ENCODE assay signal across 1 cellular context in the genomic region with DNA sequence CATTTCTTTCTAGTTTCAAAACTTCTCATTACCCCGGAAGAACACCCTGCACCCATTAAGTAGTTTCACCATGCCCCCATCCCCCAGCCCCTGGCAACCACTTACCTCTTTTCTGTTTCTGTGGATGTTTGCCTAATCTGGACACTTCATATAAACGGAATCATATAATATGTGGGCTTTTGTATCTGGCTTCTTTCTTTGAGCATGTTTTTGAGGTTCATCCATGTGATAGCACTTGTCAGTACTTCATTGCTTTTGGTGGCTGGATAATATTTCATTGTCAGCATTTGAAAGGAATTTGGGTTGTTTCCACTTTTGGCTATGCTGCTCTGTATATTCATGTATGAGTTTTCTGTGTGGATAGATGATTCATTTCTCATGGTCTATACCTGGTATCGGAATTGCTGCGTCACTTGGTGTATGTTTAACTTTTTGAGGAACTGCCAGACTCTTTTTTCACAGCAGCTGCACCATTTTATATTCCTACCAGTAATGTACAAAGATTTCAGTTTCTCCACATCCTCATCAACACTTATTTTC.
TF ChIP-seq lines count a peak whose summit lies in the region.

No MANE protein-coding gene starts in this region.

TF ChIP-seq in GM12878, 131 proteins besides CTCF, POLR2A, EP300 and RAD21 (continued from another document and continues in another):
- TF ChIP-seq HDAC6 (IDR thresholded peaks at IDR 0.05; ENCODE audit: unreplicated experiment), result no peak
- peak; percentile 96 for TF ChIP-seq SPI1 (IDR thresholded peaks at IDR 0.05; ENCODE audit: borderline replicate concordance, insufficient read depth, low read depth, low read length)
- TF ChIP-seq SUZ12 (IDR thresholded peaks at IDR 0.05; ENCODE audit: unreplicated experiment), result no peak
- TF ChIP-seq, protein P1, sequence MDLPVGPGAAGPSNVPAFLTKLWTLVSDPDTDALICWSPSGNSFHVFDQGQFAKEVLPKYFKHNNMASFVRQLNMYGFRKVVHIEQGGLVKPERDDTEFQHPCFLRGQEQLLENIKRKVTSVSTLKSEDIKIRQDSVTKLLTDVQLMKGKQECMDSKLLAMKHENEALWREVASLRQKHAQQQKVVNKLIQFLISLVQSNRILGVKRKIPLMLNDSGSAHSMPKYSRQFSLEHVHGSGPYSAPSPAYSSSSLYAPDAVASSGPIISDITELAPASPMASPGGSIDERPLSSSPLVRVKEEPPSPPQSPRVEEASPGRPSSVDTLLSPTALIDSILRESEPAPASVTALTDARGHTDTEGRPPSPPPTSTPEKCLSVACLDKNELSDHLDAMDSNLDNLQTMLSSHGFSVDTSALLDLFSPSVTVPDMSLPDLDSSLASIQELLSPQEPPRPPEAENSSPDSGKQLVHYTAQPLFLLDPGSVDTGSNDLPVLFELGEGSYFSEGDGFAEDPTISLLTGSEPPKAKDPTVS (IDR thresholded peaks at IDR 0.05; ENCODE audit: low read depth, low read length), result no peak
- peak; percentile 92 for TF ChIP-seq ATF7 (IDR thresholded peaks at IDR 0.05; ENCODE audit: low read depth)
- TF ChIP-seq EZH2 (IDR thresholded peaks at IDR 0.05; ENCODE audit: borderline replicate concordance, control insufficient read depth, low read depth, low read length), result no peak
- no peak for TF ChIP-seq KDM1A (IDR thresholded peaks at IDR 0.05; ENCODE audit: borderline replicate concordance)
- no peak for TF ChIP-seq EGR1 (IDR thresholded peaks at IDR 0.05; ENCODE audit: borderline replicate concordance in 1 of 2, low read depth in 2 of 2, low read length in 2 of 2)
- TF ChIP-seq, protein P2, sequence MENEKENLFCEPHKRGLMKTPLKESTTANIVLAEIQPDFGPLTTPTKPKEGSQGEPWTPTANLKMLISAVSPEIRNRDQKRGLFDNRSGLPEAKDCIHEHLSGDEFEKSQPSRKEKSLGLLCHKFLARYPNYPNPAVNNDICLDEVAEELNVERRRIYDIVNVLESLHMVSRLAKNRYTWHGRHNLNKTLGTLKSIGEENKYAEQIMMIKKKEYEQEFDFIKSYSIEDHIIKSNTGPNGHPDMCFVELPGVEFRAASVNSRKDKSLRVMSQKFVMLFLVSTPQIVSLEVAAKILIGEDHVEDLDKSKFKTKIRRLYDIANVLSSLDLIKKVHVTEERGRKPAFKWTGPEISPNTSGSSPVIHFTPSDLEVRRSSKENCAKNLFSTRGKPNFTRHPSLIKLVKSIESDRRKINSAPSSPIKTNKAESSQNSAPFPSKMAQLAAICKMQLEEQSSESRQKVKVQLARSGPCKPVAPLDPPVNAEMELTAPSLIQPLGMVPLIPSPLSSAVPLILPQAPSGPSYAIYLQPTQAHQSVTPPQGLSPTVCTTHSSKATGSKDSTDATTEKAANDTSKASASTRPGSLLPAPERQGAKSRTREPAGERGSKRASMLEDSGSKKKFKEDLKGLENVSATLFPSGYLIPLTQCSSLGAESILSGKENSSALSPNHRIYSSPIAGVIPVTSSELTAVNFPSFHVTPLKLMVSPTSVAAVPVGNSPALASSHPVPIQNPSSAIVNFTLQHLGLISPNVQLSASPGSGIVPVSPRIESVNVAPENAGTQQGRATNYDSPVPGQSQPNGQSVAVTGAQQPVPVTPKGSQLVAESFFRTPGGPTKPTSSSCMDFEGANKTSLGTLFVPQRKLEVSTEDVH (IDR thresholded peaks at IDR 0.05; ENCODE audit: low read depth, partially characterized antibody), result peak; percentile 43
- peak; percentile 73 for TF ChIP-seq SMAD1 (IDR thresholded peaks at IDR 0.05; ENCODE audit: low read depth, partially characterized antibody)
- TF ChIP-seq, protein P3, sequence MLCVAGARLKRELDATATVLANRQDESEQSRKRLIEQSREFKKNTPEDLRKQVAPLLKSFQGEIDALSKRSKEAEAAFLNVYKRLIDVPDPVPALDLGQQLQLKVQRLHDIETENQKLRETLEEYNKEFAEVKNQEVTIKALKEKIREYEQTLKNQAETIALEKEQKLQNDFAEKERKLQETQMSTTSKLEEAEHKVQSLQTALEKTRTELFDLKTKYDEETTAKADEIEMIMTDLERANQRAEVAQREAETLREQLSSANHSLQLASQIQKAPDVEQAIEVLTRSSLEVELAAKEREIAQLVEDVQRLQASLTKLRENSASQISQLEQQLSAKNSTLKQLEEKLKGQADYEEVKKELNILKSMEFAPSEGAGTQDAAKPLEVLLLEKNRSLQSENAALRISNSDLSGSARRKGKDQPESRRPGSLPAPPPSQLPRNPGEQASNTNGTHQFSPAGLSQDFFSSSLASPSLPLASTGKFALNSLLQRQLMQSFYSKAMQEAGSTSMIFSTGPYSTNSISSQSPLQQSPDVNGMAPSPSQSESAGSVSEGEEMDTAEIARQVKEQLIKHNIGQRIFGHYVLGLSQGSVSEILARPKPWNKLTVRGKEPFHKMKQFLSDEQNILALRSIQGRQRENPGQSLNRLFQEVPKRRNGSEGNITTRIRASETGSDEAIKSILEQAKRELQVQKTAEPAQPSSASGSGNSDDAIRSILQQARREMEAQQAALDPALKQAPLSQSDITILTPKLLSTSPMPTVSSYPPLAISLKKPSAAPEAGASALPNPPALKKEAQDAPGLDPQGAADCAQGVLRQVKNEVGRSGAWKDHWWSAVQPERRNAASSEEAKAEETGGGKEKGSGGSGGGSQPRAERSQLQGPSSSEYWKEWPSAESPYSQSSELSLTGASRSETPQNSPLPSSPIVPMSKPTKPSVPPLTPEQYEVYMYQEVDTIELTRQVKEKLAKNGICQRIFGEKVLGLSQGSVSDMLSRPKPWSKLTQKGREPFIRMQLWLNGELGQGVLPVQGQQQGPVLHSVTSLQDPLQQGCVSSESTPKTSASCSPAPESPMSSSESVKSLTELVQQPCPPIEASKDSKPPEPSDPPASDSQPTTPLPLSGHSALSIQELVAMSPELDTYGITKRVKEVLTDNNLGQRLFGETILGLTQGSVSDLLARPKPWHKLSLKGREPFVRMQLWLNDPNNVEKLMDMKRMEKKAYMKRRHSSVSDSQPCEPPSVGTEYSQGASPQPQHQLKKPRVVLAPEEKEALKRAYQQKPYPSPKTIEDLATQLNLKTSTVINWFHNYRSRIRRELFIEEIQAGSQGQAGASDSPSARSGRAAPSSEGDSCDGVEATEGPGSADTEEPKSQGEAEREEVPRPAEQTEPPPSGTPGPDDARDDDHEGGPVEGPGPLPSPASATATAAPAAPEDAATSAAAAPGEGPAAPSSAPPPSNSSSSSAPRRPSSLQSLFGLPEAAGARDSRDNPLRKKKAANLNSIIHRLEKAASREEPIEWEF (IDR thresholded peaks at IDR 0.05; ENCODE audit: insufficient replicate concordance, low read depth, low read length), result no peak
- no peak for TF ChIP-seq BRCA1 (IDR thresholded peaks at IDR 0.05; ENCODE audit: low read depth, low read length)
- TF ChIP-seq CEBPB (IDR thresholded peaks at IDR 0.05; ENCODE audit: borderline replicate concordance in 1 of 2, low read depth in 2 of 2, low read length in 2 of 2), result 0 out of 4 replicates have a peak, but pooled peaks of 1 of the 2 experiments have one; percentile 3
- peak; percentile 87 for TF ChIP-seq JUNB (IDR thresholded peaks at IDR 0.05)
- TF ChIP-seq SMC3 (IDR thresholded peaks at IDR 0.05; ENCODE audit: borderline replicate concordance, low read length), result no peak
- TF ChIP-seq SMAD5 (IDR thresholded peaks at IDR 0.05; ENCODE audit: low read depth), result no peak
- TF ChIP-seq, protein P4, sequence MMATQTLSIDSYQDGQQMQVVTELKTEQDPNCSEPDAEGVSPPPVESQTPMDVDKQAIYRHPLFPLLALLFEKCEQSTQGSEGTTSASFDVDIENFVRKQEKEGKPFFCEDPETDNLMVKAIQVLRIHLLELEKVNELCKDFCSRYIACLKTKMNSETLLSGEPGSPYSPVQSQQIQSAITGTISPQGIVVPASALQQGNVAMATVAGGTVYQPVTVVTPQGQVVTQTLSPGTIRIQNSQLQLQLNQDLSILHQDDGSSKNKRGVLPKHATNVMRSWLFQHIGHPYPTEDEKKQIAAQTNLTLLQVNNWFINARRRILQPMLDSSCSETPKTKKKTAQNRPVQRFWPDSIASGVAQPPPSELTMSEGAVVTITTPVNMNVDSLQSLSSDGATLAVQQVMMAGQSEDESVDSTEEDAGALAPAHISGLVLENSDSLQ (IDR thresholded peaks at IDR 0.05), result peak; percentile 77
- TF ChIP-seq BCL11A (IDR thresholded peaks at IDR 0.05; ENCODE audit: low read depth, low read length), result peak; percentile 34
- 0 out of 4 replicates have a peak, but pooled peaks of 1 of the 2 experiments have one; percentile 50 for TF ChIP-seq SRF (IDR thresholded peaks at IDR 0.05; ENCODE audit: low read depth in 2 of 2, low read length in 2 of 2)
- TF ChIP-seq YBX1 (IDR thresholded peaks at IDR 0.05), result no peak
- no peak for TF ChIP-seq PAX8 (IDR thresholded peaks at IDR 0.05)
- TF ChIP-seq FOXK2 (IDR thresholded peaks at IDR 0.05), result no peak
- no peak for TF ChIP-seq FOS (IDR thresholded peaks at IDR 0.05; ENCODE audit: borderline replicate concordance, extremely low read depth, insufficient read length)
- peak in 1 of 2 experiments; percentile 82; a peak in 1 of 4 replicates for TF ChIP-seq ETV6 (conservative IDR thresholded peaks at IDR 0.05 in 1 of 2, IDR thresholded peaks at IDR 0.05 in 1 of 2; ENCODE audit: borderline replicate concordance in 1 of 2, low read depth in 1 of 2)
- peak; percentile 89 for TF ChIP-seq DPF2 (IDR thresholded peaks at IDR 0.05)
- TF ChIP-seq, protein P5, sequence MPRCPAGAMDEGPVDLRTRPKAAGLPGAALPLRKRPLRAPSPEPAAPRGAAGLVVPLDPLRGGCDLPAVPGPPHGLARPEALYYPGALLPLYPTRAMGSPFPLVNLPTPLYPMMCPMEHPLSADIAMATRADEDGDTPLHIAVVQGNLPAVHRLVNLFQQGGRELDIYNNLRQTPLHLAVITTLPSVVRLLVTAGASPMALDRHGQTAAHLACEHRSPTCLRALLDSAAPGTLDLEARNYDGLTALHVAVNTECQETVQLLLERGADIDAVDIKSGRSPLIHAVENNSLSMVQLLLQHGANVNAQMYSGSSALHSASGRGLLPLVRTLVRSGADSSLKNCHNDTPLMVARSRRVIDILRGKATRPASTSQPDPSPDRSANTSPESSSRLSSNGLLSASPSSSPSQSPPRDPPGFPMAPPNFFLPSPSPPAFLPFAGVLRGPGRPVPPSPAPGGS (IDR thresholded peaks at IDR 0.05; ENCODE audit: borderline replicate concordance, insufficient read depth, low read depth, low read length, poor library complexity, severe bottlenecking), result no peak
- peak; percentile 55 for TF ChIP-seq TCF12 (IDR thresholded peaks at IDR 0.05; ENCODE audit: low read depth, low read length)
- TF ChIP-seq TARDBP (IDR thresholded peaks at IDR 0.05; ENCODE audit: borderline replicate concordance), result no peak
- no peak for TF ChIP-seq NFYA (IDR thresholded peaks at IDR 0.05; ENCODE audit: borderline replicate concordance, low read depth, low read length)
- TF ChIP-seq, protein P6, sequence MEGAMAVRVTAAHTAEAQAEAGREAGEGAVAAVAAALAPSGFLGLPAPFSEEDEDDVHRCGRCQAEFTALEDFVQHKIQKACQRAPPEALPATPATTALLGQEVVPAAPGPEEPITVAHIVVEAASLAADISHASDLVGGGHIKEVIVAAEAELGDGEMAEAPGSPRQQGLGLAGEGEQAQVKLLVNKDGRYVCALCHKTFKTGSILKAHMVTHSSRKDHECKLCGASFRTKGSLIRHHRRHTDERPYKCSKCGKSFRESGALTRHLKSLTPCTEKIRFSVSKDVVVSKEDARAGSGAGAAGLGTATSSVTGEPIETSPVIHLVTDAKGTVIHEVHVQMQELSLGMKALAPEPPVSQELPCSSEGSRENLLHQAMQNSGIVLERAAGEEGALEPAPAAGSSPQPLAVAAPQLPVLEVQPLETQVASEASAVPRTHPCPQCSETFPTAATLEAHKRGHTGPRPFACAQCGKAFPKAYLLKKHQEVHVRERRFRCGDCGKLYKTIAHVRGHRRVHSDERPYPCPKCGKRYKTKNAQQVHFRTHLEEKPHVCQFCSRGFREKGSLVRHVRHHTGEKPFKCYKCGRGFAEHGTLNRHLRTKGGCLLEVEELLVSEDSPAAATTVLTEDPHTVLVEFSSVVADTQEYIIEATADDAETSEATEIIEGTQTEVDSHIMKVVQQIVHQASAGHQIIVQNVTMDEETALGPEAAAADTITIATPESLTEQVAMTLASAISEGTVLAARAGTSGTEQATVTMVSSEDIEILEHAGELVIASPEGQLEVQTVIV (IDR thresholded peaks at IDR 0.05; ENCODE audit: borderline replicate concordance, partially characterized antibody), result no peak
- no peak for TF ChIP-seq CHD1 (IDR thresholded peaks at IDR 0.05; ENCODE audit: low read depth, low read length)
- TF ChIP-seq POU2F2 (IDR thresholded peaks at IDR 0.05; ENCODE audit: borderline replicate concordance, low read depth, low read length), result peak; percentile 69; the same call in 1 of the 3 replicates
- no peak for TF ChIP-seq CBX3 (IDR thresholded peaks at IDR 0.05; ENCODE audit: borderline replicate concordance, low read depth)
- no peak for TF ChIP-seq RCOR1 (conservative IDR thresholded peaks at IDR 0.05; ENCODE audit: low read depth, low read length)
- peak; percentile 87; the same call in 1 of the 2 replicates for TF ChIP-seq ZNF217 (IDR thresholded peaks at IDR 0.05)
- peak; percentile 89; the same call in 1 of the 2 replicates for TF ChIP-seq TBL1XR1 (IDR thresholded peaks at IDR 0.05; ENCODE audit: low read depth, low read length)
- no peak for TF ChIP-seq SIN3A (IDR thresholded peaks at IDR 0.05; ENCODE audit: low read depth, low read length)
- no peak for TF ChIP-seq ZSCAN29 (IDR thresholded peaks at IDR 0.05)
- no peak for TF ChIP-seq HDAC2 (IDR thresholded peaks at IDR 0.05)
- TF ChIP-seq ZNF274 (IDR thresholded peaks at IDR 0.05; ENCODE audit: insufficient read depth, insufficient read length), result no peak
- TF ChIP-seq NFIC (IDR thresholded peaks at IDR 0.05; ENCODE audit: low read depth, low read length), result peak; percentile 89
- TF ChIP-seq MEF2B (IDR thresholded peaks at IDR 0.05; ENCODE audit: partially characterized antibody, poor library complexity, severe bottlenecking), result peak; percentile 89
- peak; percentile 91 to 92 for TF ChIP-seq IKZF2 (IDR thresholded peaks at IDR 0.05)
- peak; percentile 76; the same call in 1 of the 2 replicates for TF ChIP-seq STAT3 (IDR thresholded peaks at IDR 0.05; ENCODE audit: low read depth, low read length)
- TF ChIP-seq, protein P7, sequence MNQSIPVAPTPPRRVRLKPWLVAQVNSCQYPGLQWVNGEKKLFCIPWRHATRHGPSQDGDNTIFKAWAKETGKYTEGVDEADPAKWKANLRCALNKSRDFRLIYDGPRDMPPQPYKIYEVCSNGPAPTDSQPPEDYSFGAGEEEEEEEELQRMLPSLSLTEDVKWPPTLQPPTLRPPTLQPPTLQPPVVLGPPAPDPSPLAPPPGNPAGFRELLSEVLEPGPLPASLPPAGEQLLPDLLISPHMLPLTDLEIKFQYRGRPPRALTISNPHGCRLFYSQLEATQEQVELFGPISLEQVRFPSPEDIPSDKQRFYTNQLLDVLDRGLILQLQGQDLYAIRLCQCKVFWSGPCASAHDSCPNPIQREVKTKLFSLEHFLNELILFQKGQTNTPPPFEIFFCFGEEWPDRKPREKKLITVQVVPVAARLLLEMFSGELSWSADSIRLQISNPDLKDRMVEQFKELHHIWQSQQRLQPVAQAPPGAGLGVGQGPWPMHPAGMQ (IDR thresholded peaks at IDR 0.05; ENCODE audit: borderline replicate concordance), result no peak
- peak; percentile 2 for TF ChIP-seq SIX5 (IDR thresholded peaks at IDR 0.05; ENCODE audit: low read depth, low read length, severe bottlenecking)
- no peak for TF ChIP-seq MXI1 (IDR thresholded peaks at IDR 0.05; ENCODE audit: low read depth, low read length)
- 0 out of 2 replicates have a peak, but pooled peaks have one; percentile 20 for TF ChIP-seq RBBP5 (conservative IDR thresholded peaks at IDR 0.05)
- peak; percentile 78 for TF ChIP-seq EED (IDR thresholded peaks at IDR 0.05; ENCODE audit: low read depth)
- peak; percentile 78 for TF ChIP-seq RUNX3 (IDR thresholded peaks at IDR 0.05; ENCODE audit: low read length)
- peak; percentile 78; the same call in 1 of the 2 replicates for TF ChIP-seq BACH1 (IDR thresholded peaks at IDR 0.05; ENCODE audit: borderline replicate concordance)
